ENCODE assay signal across 14 cellular contexts in genomic region chr3:146390967-146391366, GRCh38.
A peak's percentile ranks its signal among the peaks of the same experiment; 100 is the strongest.
DNase-seq lines count a peak whose midpoint lies in the region; ATAC-seq and TF ChIP-seq lines count a peak whose summit lies in the region.
"Had no signal": no experiment of that assay in that cellular context is flagged by ENCODE, and none has a peak within 500 bp of the region (broad histone marks: within the 10 kb centered on the region; RNA-seq: fewer than 3 reads in every experiment).

No MANE protein-coding gene starts in this region.

- H3K27me3 ChIP-seq in right cardiac atrium (ENCODE audit: control insufficient read depth, insufficient read depth): no peaks in the 10 kb centered on the region

- intact Hi-C loops in right cardiac atrium (cut with DNase I): no loop called here

- no peaks in the 10 kb centered on the region for H3K27me3 Mint-ChIP-seq in nephron progenitor cell (ENCODE audit: low read depth, poor library complexity)
- H3K27me3 Mint-ChIP-seq: dendritic cell treated with granulocyte-macrophage colony-stimulating factor and Interleukin-4, amounts not matched to agents 40 ng/mL and 50 ng/mL, for 4 days had no signal

- TF ChIP-seq CTCF in nephron progenitor cell (IDR thresholded peaks at IDR 0.05): no peak

- H3K9me3 Mint-ChIP-seq in nephron progenitor cell: no peaks in the 10 kb centered on the region
- H3K9me3 Mint-ChIP-seq: dendritic cell treated with granulocyte-macrophage colony-stimulating factor and Interleukin-4, amounts not matched to agents 40 ng/mL and 50 ng/mL, for 4 days; natural killer cell had no signal

- no peaks in the 10 kb centered on the region for H3K9me3 ChIP-seq in right cardiac atrium (ENCODE audit: control insufficient read depth, low read length)

- no peaks in the 10 kb centered on the region for H3K36me3 Mint-ChIP-seq in nephron progenitor cell (ENCODE audit: low read depth)
- H3K36me3 Mint-ChIP-seq: natural killer cell had no signal

- H3K4me3 ChIP-seq in right cardiac atrium (ENCODE audit: low read length) (no peak overlapping the region), skeletal muscle cell (ENCODE audit: low read depth, low read length) (no peak overlapping the region)

- peaks cover 2% of the 10 kb centered on the region for H3K4me1 ChIP-seq in right cardiac atrium (ENCODE audit: control insufficient read depth, insufficient read depth, low read length)

- no peak overlapping the region for H3K27ac Mint-ChIP-seq in nephron progenitor cell
- H3K27ac Mint-ChIP-seq: dendritic cell treated with granulocyte-macrophage colony-stimulating factor and Interleukin-4, amounts not matched to agents 40 ng/mL and 50 ng/mL, for 4 days; natural killer cell had no signal

- ATAC-seq in right cardiac atrium (peak; percentile 81 to 95), GM19467 (IDR thresholded peaks at IDR 0.05; ENCODE audit: unreplicated experiment) (no peak), HG03280 (IDR thresholded peaks at IDR 0.05; ENCODE audit: unreplicated experiment) (no peak)
- ATAC-seq: natural killer cell had no signal

- no peaks in the 10 kb centered on the region for H3K4me1 Mint-ChIP-seq in nephron progenitor cell
- H3K4me1 Mint-ChIP-seq: natural killer cell had no signal

- DNase-seq in HCEC 1CT: peak; percentile 94
- peak; percentile 73 for DNase-seq in brain pericyte (ENCODE audit: low read depth, low spot score)
- DNase-seq in right cardiac atrium: peak in 1 of 3 donors; percentile 46
- peak; percentile 95 for DNase-seq in skeletal muscle cell (ENCODE audit: low read depth)
- DNase-seq in nephron progenitor cell: no peak
- no peak for DNase-seq in OCI-M1 (lab: John Stamatoyannopoulos, UW)
- DNase-seq: activated CD4-positive, alpha-beta T cell treated with anti-CD3 and anti-CD28 coated beads for 4 hours; activated gamma-delta T cell treated with Interleukin-2 at 50 U/mL for 16 hours; natural killer cell; NCI-H1105 treated with DMSO at 0.1 percent for 48 hours; stimulated activated naive CD4-positive, alpha-beta T cell treated with Interleukin-2 at 50 U/mL for 16 hours had no signal

- no peak overlapping the region for H3K27ac ChIP-seq in right cardiac atrium (ENCODE audit: low read length)

- H3K4me3 Mint-ChIP-seq in nephron progenitor cell: no peak overlapping the region
- H3K4me3 Mint-ChIP-seq: dendritic cell treated with granulocyte-macrophage colony-stimulating factor and Interleukin-4, amounts not matched to agents 40 ng/mL and 50 ng/mL, for 4 days; natural killer cell had no signal

Comparison
In these comparisons a context has a peak if more than half of its experiments do, and no peak if none do; other contexts are left out.
1. DNase-seq: peak in HCEC 1CT (single experiment), brain pericyte (single experiment) and skeletal muscle cell (single experiment); none in nephron progenitor cell (single experiment) and OCI-M1 (single experiment).
2. ATAC-seq: peak in right cardiac atrium (2 of 2); none in GM19467 (single experiment) and HG03280 (single experiment).